In the genomic region with DNA sequence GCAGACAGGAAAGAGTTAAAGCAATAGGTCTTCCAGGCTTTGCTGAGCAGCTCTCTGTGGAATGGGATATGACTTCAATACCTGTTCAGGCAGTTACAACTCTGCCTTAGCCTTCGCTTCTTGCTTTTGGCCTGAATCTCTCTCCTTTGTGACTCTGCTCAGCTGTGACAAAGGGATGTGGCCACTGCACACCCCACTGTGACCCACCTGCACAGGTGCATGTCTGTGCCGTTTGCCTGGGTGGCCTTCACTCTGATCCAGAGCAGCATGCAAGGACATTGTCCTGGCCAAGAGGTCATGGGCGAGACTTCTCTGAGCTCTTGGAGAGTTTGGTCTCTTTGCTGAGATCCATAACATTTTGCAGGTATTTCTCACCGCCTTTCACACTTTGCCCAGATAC, we compare ENCODE assay signal across 30 cellular contexts.
"Had no signal": no experiment of that assay in that cellular context is flagged by ENCODE, and none has a peak within 500 bp of the region (broad histone marks: within the 10 kb centered on the region; RNA-seq: fewer than 3 reads in every experiment).

No MANE protein-coding gene starts in this region.

- H3K36me3 Mint-ChIP-seq: natural killer cell; neural progenitor cell; stimulated activated naive B cell treated with anti-CD40 and anti-IgM and Interleukin-4, amounts not matched to agents 10 μg/mL and 1 μg/mL and 100 μg/mL, for 72 hours had no signal

- H3K9ac ChIP-seq: neural progenitor cell had no signal

- H3K9me3 ChIP-seq: adrenal gland, body of pancreas, right lobe of liver, suprapubic skin had no signal

- H3K27me3 ChIP-seq: adrenal gland, body of pancreas, cardiac muscle cell, neural progenitor cell had no signal

- H3K4me3 ChIP-seq: adrenal gland, body of pancreas, cardiac muscle cell, left lung, lung, neural progenitor cell, right lobe of liver, suprapubic skin, tibial artery had no signal

- H3K4me1 ChIP-seq: adrenal gland, body of pancreas, left lung, neural progenitor cell, right lobe of liver, suprapubic skin, tibial artery had no signal

- DNase-seq: activated B cell treated with CpG ODN at 0.5 μM for 24 hours; activated CD4-positive, alpha-beta T cell treated with anti-CD3 and anti-CD28 coated beads for 36 hours; activated CD4-positive, alpha-beta T cell treated with anti-CD3 and anti-CD28 coated beads, Interleukin-2, amount 50 U/mL, for 4 hours; activated naive CD4-positive, alpha-beta T cell treated with anti-CD3 and anti-CD28 coated beads for 36 hours; activated naive CD8-positive, alpha-beta T cell treated with anti-CD3 and anti-CD28 coated beads for 36 hours; activated T-cell treated with anti-CD3 and anti-CD28 coated beads for 4 hours; activated T-cell treated with anti-CD3 and anti-CD28 coated beads, Interleukin-2, amount 50 U/mL, for 72 hours; body of pancreas; foreskin fibroblast; hypothalamus; kidney glomerular epithelial cell; left lung; mesendoderm; natural killer cell; occipital lobe; small intestine; stimulated activated CD4-positive, alpha-beta T cell treated with anti-CD3 and anti-CD28 coated beads, Interleukin-1b, Interleukin-23, amount 100 ng/mL, for 48 hours; stimulated activated CD4-positive, alpha-beta T cell treated with anti-CD3 and anti-CD28 coated beads, Interleukin-4, amount 100 ng/mL, for 4 hours; stimulated activated naive B cell treated with anti-CD40 and anti-IgM and Interleukin-4, amounts not matched to agents 10 μg/mL and 1 μg/mL and 100 μg/mL, for 72 hours; T-helper 1 cell; tibial artery had no signal

- H3K4me3 Mint-ChIP-seq: activated B cell treated with CpG ODN at 0.5 μM for 24 hours; activated CD4-positive, alpha-beta T cell treated with anti-CD3 and anti-CD28 coated beads for 36 hours; activated naive CD4-positive, alpha-beta T cell treated with anti-CD3 and anti-CD28 coated beads for 36 hours; activated naive CD8-positive, alpha-beta T cell treated with anti-CD3 and anti-CD28 coated beads for 36 hours; activated T-cell treated with anti-CD3 and anti-CD28 coated beads, Interleukin-2, amount 50 U/mL, for 72 hours; natural killer cell; neural progenitor cell; stimulated activated naive B cell treated with anti-CD40 and anti-IgM and Interleukin-4, amounts not matched to agents 10 μg/mL and 1 μg/mL and 100 μg/mL, for 72 hours; T-helper 2 cell treated with Interferon-gamma antibody and Interleukin-4, amounts not matched to agents 5 μg/mL and 100 μg/mL, for 36 hours had no signal

- H3K36me3 ChIP-seq: adrenal gland, cardiac muscle cell, left lung, neural progenitor cell, right lobe of liver, suprapubic skin, tibial artery had no signal

- H3K9me3 Mint-ChIP-seq: T-helper 2 cell treated with Interferon-gamma antibody and Interleukin-4, amounts not matched to agents 5 μg/mL and 100 μg/mL, for 36 hours had no signal

- H3K4me1 Mint-ChIP-seq: activated B cell treated with CpG ODN at 0.5 μM for 24 hours; activated CD4-positive, alpha-beta T cell treated with anti-CD3 and anti-CD28 coated beads for 36 hours; activated naive CD8-positive, alpha-beta T cell treated with anti-CD3 and anti-CD28 coated beads for 36 hours; natural killer cell; neural progenitor cell; stimulated activated naive B cell treated with anti-CD40 and anti-IgM and Interleukin-4, amounts not matched to agents 10 μg/mL and 1 μg/mL and 100 μg/mL, for 72 hours had no signal

- H3K27ac ChIP-seq: adrenal gland, body of pancreas, cardiac muscle cell, left lung, neural progenitor cell, right lobe of liver, suprapubic skin, tibial artery had no signal

- FAIRE-seq: small intestine, urothelium cell line had no signal

- ATAC-seq: activated CD4-positive, alpha-beta T cell treated with anti-CD3 and anti-CD28 coated beads for 36 hours; activated T-cell treated with anti-CD3 and anti-CD28 coated beads, Interleukin-2, amount 50 U/mL, for 72 hours; body of pancreas; esophagus mucosa; left lung; natural killer cell; right lobe of liver; stimulated activated naive B cell treated with anti-CD40 and anti-IgM and Interleukin-4, amounts not matched to agents 10 μg/mL and 1 μg/mL and 100 μg/mL, for 72 hours had no signal

- H3K27me3 Mint-ChIP-seq: activated B cell treated with CpG ODN at 0.5 μM for 24 hours had no signal

- H3K27ac Mint-ChIP-seq: activated B cell treated with CpG ODN at 0.5 μM for 24 hours; activated CD4-positive, alpha-beta T cell treated with anti-CD3 and anti-CD28 coated beads for 36 hours; activated naive CD4-positive, alpha-beta T cell treated with anti-CD3 and anti-CD28 coated beads for 36 hours; activated naive CD8-positive, alpha-beta T cell treated with anti-CD3 and anti-CD28 coated beads for 36 hours; activated T-cell treated with anti-CD3 and anti-CD28 coated beads, Interleukin-2, amount 50 U/mL, for 72 hours; natural killer cell; neural progenitor cell; stimulated activated naive B cell treated with anti-CD40 and anti-IgM and Interleukin-4, amounts not matched to agents 10 μg/mL and 1 μg/mL and 100 μg/mL, for 72 hours; T-helper 2 cell treated with Interferon-gamma antibody and Interleukin-4, amounts not matched to agents 5 μg/mL and 100 μg/mL, for 36 hours had no signal
